Comparison of ENCODE assay signal across 1 cellular context in the genomic region with DNA sequence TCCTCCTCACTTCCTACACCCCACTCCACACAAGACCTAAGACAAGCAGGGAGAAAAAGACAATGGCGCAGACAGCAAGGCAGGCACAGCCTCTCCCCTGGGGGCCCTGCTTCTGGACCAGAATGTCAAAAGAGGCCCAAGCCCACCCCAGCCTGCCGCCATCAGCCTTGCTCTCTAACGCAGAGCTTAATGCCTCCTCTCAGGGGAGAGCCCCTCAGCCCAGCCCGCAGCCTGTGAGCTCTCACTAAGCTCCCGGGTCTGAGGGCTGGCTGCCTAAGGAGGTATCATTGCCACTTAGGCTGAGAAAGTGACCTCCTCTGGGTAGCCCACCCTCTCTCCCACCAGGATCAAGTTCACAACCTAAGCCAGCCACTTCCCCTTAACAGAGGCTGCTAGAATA.
TF ChIP-seq lines count a peak whose summit lies in the region.

No MANE protein-coding gene starts in this region.

TF ChIP-seq in GM23338, 12 proteins besides CTCF, POLR2A, EP300 and RAD21 (continued from another document):
- TF ChIP-seq, protein P1, sequence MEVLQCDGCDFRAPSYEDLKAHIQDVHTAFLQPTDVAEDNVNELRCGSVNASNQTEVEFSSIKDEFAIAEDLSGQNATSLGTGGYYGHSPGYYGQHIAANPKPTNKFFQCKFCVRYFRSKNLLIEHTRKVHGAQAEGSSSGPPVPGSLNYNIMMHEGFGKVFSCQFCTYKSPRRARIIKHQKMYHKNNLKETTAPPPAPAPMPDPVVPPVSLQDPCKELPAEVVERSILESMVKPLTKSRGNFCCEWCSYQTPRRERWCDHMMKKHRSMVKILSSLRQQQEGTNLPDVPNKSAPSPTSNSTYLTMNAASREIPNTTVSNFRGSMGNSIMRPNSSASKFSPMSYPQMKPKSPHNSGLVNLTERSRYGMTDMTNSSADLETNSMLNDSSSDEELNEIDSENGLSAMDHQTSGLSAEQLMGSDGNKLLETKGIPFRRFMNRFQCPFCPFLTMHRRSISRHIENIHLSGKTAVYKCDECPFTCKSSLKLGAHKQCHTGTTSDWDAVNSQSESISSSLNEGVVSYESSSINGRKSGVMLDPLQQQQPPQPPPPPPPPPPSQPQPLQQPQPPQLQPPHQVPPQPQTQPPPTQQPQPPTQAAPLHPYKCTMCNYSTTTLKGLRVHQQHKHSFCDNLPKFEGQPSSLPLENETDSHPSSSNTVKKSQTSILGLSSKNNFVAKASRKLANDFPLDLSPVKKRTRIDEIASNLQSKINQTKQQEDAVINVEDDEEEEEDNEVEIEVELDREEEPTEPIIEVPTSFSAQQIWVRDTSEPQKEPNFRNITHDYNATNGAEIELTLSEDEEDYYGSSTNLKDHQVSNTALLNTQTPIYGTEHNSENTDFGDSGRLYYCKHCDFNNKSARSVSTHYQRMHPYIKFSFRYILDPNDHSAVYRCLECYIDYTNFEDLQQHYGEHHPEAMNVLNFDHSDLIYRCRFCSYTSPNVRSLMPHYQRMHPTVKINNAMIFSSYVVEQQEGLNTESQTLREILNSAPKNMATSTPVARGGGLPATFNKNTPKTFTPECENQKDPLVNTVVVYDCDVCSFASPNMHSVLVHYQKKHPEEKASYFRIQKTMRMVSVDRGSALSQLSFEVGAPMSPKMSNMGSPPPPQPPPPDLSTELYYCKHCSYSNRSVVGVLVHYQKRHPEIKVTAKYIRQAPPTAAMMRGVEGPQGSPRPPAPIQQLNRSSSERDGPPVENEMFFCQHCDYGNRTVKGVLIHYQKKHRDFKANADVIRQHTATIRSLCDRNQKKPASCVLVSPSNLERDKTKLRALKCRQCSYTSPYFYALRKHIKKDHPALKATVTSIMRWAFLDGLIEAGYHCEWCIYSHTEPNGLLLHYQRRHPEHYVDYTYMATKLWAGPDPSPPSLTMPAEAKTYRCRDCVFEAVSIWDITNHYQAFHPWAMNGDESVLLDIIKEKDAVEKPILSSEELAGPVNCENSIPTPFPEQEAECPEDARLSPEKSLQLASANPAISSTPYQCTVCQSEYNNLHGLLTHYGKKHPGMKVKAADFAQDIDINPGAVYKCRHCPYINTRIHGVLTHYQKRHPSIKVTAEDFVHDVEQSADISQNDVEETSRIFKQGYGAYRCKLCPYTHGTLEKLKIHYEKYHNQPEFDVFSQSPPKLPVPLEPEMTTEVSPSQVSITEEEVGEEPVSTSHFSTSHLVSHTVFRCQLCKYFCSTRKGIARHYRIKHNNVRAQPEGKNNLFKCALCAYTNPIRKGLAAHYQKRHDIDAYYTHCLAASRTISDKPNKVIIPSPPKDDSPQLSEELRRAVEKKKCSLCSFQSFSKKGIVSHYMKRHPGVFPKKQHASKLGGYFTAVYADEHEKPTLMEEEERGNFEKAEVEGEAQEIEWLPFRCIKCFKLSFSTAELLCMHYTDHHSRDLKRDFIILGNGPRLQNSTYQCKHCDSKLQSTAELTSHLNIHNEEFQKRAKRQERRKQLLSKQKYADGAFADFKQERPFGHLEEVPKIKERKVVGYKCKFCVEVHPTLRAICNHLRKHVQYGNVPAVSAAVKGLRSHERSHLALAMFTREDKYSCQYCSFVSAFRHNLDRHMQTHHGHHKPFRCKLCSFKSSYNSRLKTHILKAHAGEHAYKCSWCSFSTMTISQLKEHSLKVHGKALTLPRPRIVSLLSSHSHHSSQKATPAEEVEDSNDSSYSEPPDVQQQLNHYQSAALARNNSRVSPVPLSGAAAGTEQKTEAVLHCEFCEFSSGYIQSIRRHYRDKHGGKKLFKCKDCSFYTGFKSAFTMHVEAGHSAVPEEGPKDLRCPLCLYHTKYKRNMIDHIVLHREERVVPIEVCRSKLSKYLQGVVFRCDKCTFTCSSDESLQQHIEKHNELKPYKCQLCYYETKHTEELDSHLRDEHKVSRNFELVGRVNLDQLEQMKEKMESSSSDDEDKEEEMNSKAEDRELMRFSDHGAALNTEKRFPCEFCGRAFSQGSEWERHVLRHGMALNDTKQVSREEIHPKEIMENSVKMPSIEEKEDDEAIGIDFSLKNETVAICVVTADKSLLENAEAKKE (CRISPR knock-in tag; IDR thresholded peaks at IDR 0.05) = no peak
- no peak for TF ChIP-seq EZH2 (IDR thresholded peaks at IDR 0.05; ENCODE audit: low read depth, unreplicated experiment)
